ENCODE assay signal across 23 cellular contexts in the genomic region with DNA sequence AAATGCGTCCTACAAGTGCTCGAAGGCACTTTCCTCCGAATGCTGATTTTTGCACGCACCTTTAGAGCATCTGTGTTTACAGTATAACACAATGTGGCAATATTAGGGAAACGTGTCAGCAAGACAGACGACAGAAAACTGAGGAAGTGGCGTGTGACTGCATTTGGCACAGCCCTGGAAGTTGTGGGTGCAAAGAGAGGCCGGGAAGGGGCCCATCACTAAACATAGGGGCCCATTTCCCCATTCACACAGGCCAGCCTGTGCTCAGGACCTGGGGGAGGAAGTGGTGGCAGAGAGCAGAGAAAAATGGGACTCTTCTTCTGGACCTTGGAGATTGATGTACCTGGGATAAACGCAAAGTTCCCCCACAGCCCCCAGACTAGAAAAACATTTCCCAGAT. TPM values are rescaled to one million over a fixed set of nuclear protein-coding genes. Genes with fewer than 3 reads are reported as not detected.
DNase-seq lines count a peak whose midpoint lies in the region; ATAC-seq and TF ChIP-seq lines count a peak whose summit lies in the region.
"Had no signal": no experiment of that assay in that cellular context is flagged by ENCODE, and none has a peak within 500 bp of the region (broad histone marks: within the 10 kb centered on the region; RNA-seq: fewer than 3 reads in every experiment).

No MANE protein-coding gene starts in this region.

- DNase-seq in GDM1 (lab: John Stamatoyannopoulos, UW), result peak; percentile 64
- DNase-seq in MV-4-11 (lab: John Stamatoyannopoulos, UW), result peak; percentile 94
- no peak for DNase-seq in naive thymus-derived CD4-positive, alpha-beta T cell
- DNase-seq in OCI-LY7 (ENCODE audit: low spot score), result no peak
- DNase-seq in 8988T, result no peak
- DNase-seq in activated naive CD4-positive, alpha-beta T cell treated with anti-CD3 and anti-CD28 coated beads for 36 hours, result no peak
- no peak for DNase-seq in activated CD4-positive, CD25-positive, alpha-beta regulatory T cell (lab: John Stamatoyannopoulos, UW)
- DNase-seq: activated CD8-positive, alpha-beta memory T cell treated with anti-CD3 and anti-CD28 coated beads, Interleukin-2, amount 50 U/mL, for 4 hours; activated naive CD8-positive, alpha-beta T cell treated with anti-CD3 and anti-CD28 coated beads, Interleukin-2, amount 50 U/mL, for 24 hours; dermis blood vessel endothelial cell; foreskin keratinocyte; NCI-H1048; NCI-H510A; NK-92 treated with Interleukin-12 subunit alpha and Interleukin-12 subunit beta, amount 100 ng/mL, for 24 hours; stimulated activated naive CD4-positive, alpha-beta T cell treated with Interleukin-2 at 50 U/mL for 16 hours; WERI-Rb-1 had no signal

- peak overlapping the region in 1 of 10 donors; percentile 20 for H3K4me3 Mint-ChIP-seq in naive thymus-derived CD4-positive, alpha-beta T cell
- H3K4me3 Mint-ChIP-seq in activated naive CD4-positive, alpha-beta T cell treated with anti-CD3 and anti-CD28 coated beads for 36 hours, result no peak overlapping the region
- H3K4me3 Mint-ChIP-seq: activated naive CD8-positive, alpha-beta T cell treated with anti-CD3 and anti-CD28 coated beads, Interleukin-2, amount 50 U/mL, for 24 hours; brain; T-helper 1 cell treated with Interleukin-12 subunit alpha and Interleukin-12 subunit beta and Interleukin-4 antibody, amounts not matched to agents 30 μg/mL and 1 μg/mL, for 36 hours had no signal

- H3K9me2 ChIP-seq in OCI-LY7 (ENCODE audit: insufficient read depth, low read length), result no peaks in the 10 kb centered on the region

- no peaks in the 10 kb centered on the region for H3K4me1 ChIP-seq in naive thymus-derived CD4-positive, alpha-beta T cell (ENCODE audit: control insufficient read depth in 2 of 2, insufficient read depth in 2 of 2, low read length in 2 of 2)
- no peaks in the 10 kb centered on the region for H3K4me1 ChIP-seq in OCI-LY7 (ENCODE audit: insufficient read depth, low read length, poor library complexity, severe bottlenecking)
- H3K4me1 ChIP-seq: foreskin keratinocyte, thyroid gland had no signal

- H3K27ac ChIP-seq in cingulate gyrus (ENCODE audit: low read depth, low read length) (peak overlapping the region; percentile 19), OCI-LY7 (ENCODE audit: low read depth, low read length, poor library complexity, severe bottlenecking) (no peak overlapping the region)
- no peak overlapping the region for H3K27ac ChIP-seq in naive thymus-derived CD4-positive, alpha-beta T cell (ENCODE audit: low read depth, low read length)
- H3K27ac ChIP-seq: epithelial cell of prostate, foreskin keratinocyte, skin epidermis, thyroid gland, WERI-Rb-1 had no signal

- no peaks in the 10 kb centered on the region for H3K9me3 ChIP-seq in naive thymus-derived CD4-positive, alpha-beta T cell (ENCODE audit: control insufficient read depth in 2 of 3, low read length in 3 of 3)
- no peaks in the 10 kb centered on the region for H3K9me3 ChIP-seq in OCI-LY7 (ENCODE audit: low read length)
- H3K9me3 ChIP-seq: thyroid gland had no signal

- CTCF ChIA-PET in naive thymus-derived CD4-positive, alpha-beta T cell (lab: Charles Lee), result no interaction called here
- CTCF ChIA-PET in OCI-LY7 (lab: Charles Lee; ENCODE audit: unreplicated experiment), result no interaction called here
- CTCF ChIA-PET in activated naive CD4-positive, alpha-beta T cell treated with anti-CD3 and anti-CD28 coated beads for 36 hours (lab: Charles Lee), result no interaction called here

- no peaks in the 10 kb centered on the region for H3K36me3 Mint-ChIP-seq in naive thymus-derived CD4-positive, alpha-beta T cell
- H3K36me3 Mint-ChIP-seq in activated naive CD4-positive, alpha-beta T cell treated with anti-CD3 and anti-CD28 coated beads for 36 hours (ENCODE audit: low read depth), result no peaks in the 10 kb centered on the region

- no peaks in the 10 kb centered on the region for H3K4me1 Mint-ChIP-seq in naive thymus-derived CD4-positive, alpha-beta T cell
- H3K4me1 Mint-ChIP-seq in activated naive CD4-positive, alpha-beta T cell treated with anti-CD3 and anti-CD28 coated beads for 36 hours (ENCODE audit: low read depth), result no peaks in the 10 kb centered on the region
- H3K4me1 Mint-ChIP-seq: activated naive CD8-positive, alpha-beta T cell treated with anti-CD3 and anti-CD28 coated beads, Interleukin-2, amount 50 U/mL, for 24 hours had no signal

- H3K36me3 ChIP-seq in naive thymus-derived CD4-positive, alpha-beta T cell (ENCODE audit: control insufficient read depth in 2 of 3, insufficient read depth in 3 of 3, low read length in 3 of 3), result no peaks in the 10 kb centered on the region
- no peaks in the 10 kb centered on the region for H3K36me3 ChIP-seq in OCI-LY7 (ENCODE audit: insufficient read depth, low read length)
- H3K36me3 ChIP-seq: thyroid gland, WERI-Rb-1 had no signal

- H3K27ac Mint-ChIP-seq in naive thymus-derived CD4-positive, alpha-beta T cell, result no peak overlapping the region
- no peak overlapping the region for H3K27ac Mint-ChIP-seq in activated naive CD4-positive, alpha-beta T cell treated with anti-CD3 and anti-CD28 coated beads for 36 hours
- H3K27ac Mint-ChIP-seq: activated naive CD8-positive, alpha-beta T cell treated with anti-CD3 and anti-CD28 coated beads, Interleukin-2, amount 50 U/mL, for 24 hours; T-helper 1 cell treated with Interleukin-12 subunit alpha and Interleukin-12 subunit beta and Interleukin-4 antibody, amounts not matched to agents 30 μg/mL and 1 μg/mL, for 36 hours had no signal

- H2AFZ ChIP-seq in OCI-LY7 (ENCODE audit: low read length), result no peak overlapping the region

- ATAC-seq in naive thymus-derived CD4-positive, alpha-beta T cell, result peak; percentile 69
- ATAC-seq: activated naive CD8-positive, alpha-beta T cell treated with anti-CD3 and anti-CD28 coated beads, Interleukin-2, amount 50 U/mL, for 24 hours; foreskin keratinocyte; GM12878 had no signal

- POLR2A ChIA-PET in naive thymus-derived CD4-positive, alpha-beta T cell (lab: Charles Lee), result no interaction called here
- POLR2A ChIA-PET in OCI-LY7 (lab: Charles Lee), result no interaction called here

- no peak overlapping the region for H3K4me2 ChIP-seq in OCI-LY7 (ENCODE audit: low read length)

- no peaks in the 10 kb centered on the region for H3K79me2 ChIP-seq in OCI-LY7 (ENCODE audit: insufficient read depth, low read depth, low read length)

- no TSS peak for BruUV-seq in OCI-LY7 (replicated peaks; lab: Mats Ljungman, UMichigan)

- H3K4me3 ChIP-seq in naive thymus-derived CD4-positive, alpha-beta T cell (ENCODE audit: low read length), result no peak overlapping the region
- no peak overlapping the region for H3K4me3 ChIP-seq in OCI-LY7 (ENCODE audit: low read depth, low read length, poor library complexity, severe bottlenecking)
- H3K4me3 ChIP-seq: GM12878, skin epidermis, thyroid gland had no signal

- H3K27me3 ChIP-seq in naive thymus-derived CD4-positive, alpha-beta T cell (ENCODE audit: control insufficient read depth in 2 of 2, insufficient read depth in 2 of 2, low read length in 2 of 2), result no peaks in the 10 kb centered on the region
- H3K27me3 ChIP-seq: foreskin keratinocyte, thyroid gland had no signal

- H3K9me3 Mint-ChIP-seq in naive thymus-derived CD4-positive, alpha-beta T cell, result peaks cover 0 to 15% (median 6%) of the 10 kb centered on the region in 11 donors
- H3K9me3 Mint-ChIP-seq in activated naive CD4-positive, alpha-beta T cell treated with anti-CD3 and anti-CD28 coated beads for 36 hours, result peaks cover 7% of the 10 kb centered on the region
- H3K9me3 Mint-ChIP-seq: activated naive CD8-positive, alpha-beta T cell treated with anti-CD3 and anti-CD28 coated beads, Interleukin-2, amount 50 U/mL, for 24 hours; T-helper 1 cell treated with Interleukin-12 subunit alpha and Interleukin-12 subunit beta and Interleukin-4 antibody, amounts not matched to agents 30 μg/mL and 1 μg/mL, for 36 hours had no signal

- TF ChIP-seq CTCF in OCI-LY7 (conservative IDR thresholded peaks at IDR 0.05; ENCODE audit: low read length), result no peak

- no peaks in the 10 kb centered on the region for H4K20me1 ChIP-seq in OCI-LY7 (ENCODE audit: insufficient read depth, low read length)

- intact Hi-C loops in naive thymus-derived CD4-positive, alpha-beta T cell (cut with micrococcal nuclease), result no loop called here
- intact Hi-C loops in OCI-LY7 (cut with micrococcal nuclease; ENCODE audit: unreplicated experiment), result no loop called here
- intact Hi-C loops in activated naive CD4-positive, alpha-beta T cell treated with anti-CD3 and anti-CD28 coated beads for 36 hours (cut with micrococcal nuclease), result no loop called here

- H3K27me3 Mint-ChIP-seq in naive thymus-derived CD4-positive, alpha-beta T cell, result peaks cover 4 to 21% (median 13%) of the 10 kb centered on the region in 5 donors
- H3K27me3 Mint-ChIP-seq in activated naive CD4-positive, alpha-beta T cell treated with anti-CD3 and anti-CD28 coated beads for 36 hours (ENCODE audit: low read depth), result peaks cover 19% of the 10 kb centered on the region
- H3K27me3 Mint-ChIP-seq: brain had no signal

RNA-seq across cellular contexts. Expression of gene RASGEF1C, which starts 48.2 kb away (rescaled TPM):
- not detected for total RNA-seq in naive thymus-derived CD4-positive, alpha-beta T cell
- polyA plus RNA-seq in naive thymus-derived CD4-positive, alpha-beta T cell, result not detected
- total RNA-seq in OCI-LY7 (2014; rRNA removed; shearing (Covaris generic)), result not detected in 2 replicates
- not detected in 2 replicates for total RNA-seq in OCI-LY7 (2022)
- total RNA-seq in activated naive CD4-positive, alpha-beta T cell treated with anti-CD3 and anti-CD28 coated beads for 36 hours, result not detected
- total RNA-seq: dermis blood vessel endothelial cell, foreskin keratinocyte, GM12878 had no signal
- polyA plus RNA-seq: foreskin keratinocyte, GM12878 had no signal

Comparison
In these comparisons a context has a peak if more than half of its experiments do, and no peak if none do; other contexts are left out.
1. DNase-seq: peak in GDM1 (single experiment) and MV-4-11 (single experiment); none in naive thymus-derived CD4-positive, alpha-beta T cell (0 of 9), OCI-LY7 (single experiment), 8988T (single experiment), activated naive CD4-positive, alpha-beta T cell treated with anti-CD3 and anti-CD28 coated beads for 36 hours (single experiment) and activated CD4-positive, CD25-positive, alpha-beta regulatory T cell (0 of 4).